ENCODE assay signal across 9 cellular contexts in the genomic region with DNA sequence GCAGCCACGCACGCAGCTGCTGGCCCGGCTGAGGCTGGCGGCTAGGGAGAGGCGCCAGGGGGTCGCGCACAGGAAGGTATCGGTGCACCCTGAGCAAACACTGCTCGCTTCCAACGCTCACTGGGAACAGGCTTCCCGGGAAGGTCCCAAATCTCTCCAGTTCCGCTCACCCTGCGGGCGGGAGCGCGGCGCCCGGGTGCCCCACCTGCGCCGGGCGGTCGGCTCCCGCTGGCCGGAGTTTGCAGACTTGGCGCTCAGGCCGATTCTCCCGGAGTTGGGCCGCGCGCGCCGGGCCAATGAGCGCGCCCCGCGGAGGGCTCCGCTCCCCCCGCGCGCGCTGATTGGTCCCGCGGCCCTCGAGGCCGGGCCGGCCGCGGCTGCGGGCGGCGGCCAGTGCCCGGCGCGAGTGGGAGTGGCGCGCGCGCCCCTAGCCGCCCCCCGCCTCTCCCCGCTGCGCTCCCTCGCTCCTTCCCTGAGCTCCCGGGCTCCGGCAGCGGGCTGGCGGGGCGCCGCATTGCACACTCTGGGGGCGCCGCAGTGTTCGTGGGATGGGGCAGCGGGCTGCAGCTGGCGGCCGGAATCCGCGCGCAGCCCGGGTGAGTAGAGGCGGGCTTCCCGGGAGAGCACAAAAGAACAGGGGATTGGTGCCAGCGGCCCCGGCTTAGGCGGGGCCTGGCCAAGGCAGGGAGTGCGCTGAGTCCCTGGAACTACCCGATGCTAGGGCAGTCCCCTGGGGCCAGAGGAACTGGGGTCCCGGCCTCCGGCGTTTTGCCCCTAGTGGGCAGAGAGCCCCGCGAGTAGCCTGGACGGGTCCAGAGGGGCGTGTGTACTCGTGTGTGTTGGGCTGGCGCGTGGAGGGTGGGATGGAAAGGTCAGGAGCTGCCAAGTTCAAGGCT. TPM values are rescaled to one million over a fixed set of nuclear protein-coding genes. Genes with fewer than 3 reads are reported as not detected.
DNase-seq lines count a peak whose midpoint lies in the region; ATAC-seq and TF ChIP-seq lines count a peak whose summit lies in the region.
"Had no signal": no experiment of that assay in that cellular context is flagged by ENCODE, and none has a peak within 500 bp of the region (broad histone marks: within the 10 kb centered on the region; RNA-seq: fewer than 3 reads in every experiment).

LYPD6 (plus strand) TSS at position 461 of the 896 bp plus-strand sequence. CDS start 107,122 bp downstream, outside the sequence.

- BruUV-seq in Calu3 (replicated peaks; lab: Mats Ljungman, UMichigan): no TSS peak

- no peak for TF ChIP-seq CTCF in Calu3 (IDR thresholded peaks at IDR 0.05; ENCODE audit: unreplicated experiment)
- no peak for TF ChIP-seq CTCF in colonic mucosa (IDR thresholded peaks at IDR 0.05)

- no peaks in the 10 kb centered on the region for H3K4me1 ChIP-seq in colonic mucosa

- peak within 1 kb of the TSS; percentile 70 to 73 for H3K9ac ChIP-seq in colonic mucosa (ENCODE audit: low read depth in 2 of 2, low read length in 2 of 2)

- H3K4me3 Mint-ChIP-seq in Calu3 (ENCODE audit: low read depth, unreplicated experiment): peak within 1 kb of the TSS; percentile 97
- peak within 1 kb of the TSS; percentile 63 to 80 for H3K4me3 Mint-ChIP-seq in stimulated activated naive B cell treated with anti-CD40 and anti-IgM and Interleukin-4, amounts not matched to agents 10 μg/mL and 1 μg/mL and 100 μg/mL, for 72 hours

- no peaks in the 10 kb centered on the region for H3K36me3 ChIP-seq in colonic mucosa

- peak within 1 kb of the TSS; percentile 62 for H3K27ac ChIP-seq in colonic mucosa

- H3K9me3 ChIP-seq in colonic mucosa: no peaks in the 10 kb centered on the region

- DNase-seq in Calu3 (peak; percentile 83), NOMO-1 treated with dmso at 0.1 percent for 144 hours (lab: John Stamatoyannopoulos, UW; ENCODE audit: unreplicated experiment) (peak; percentile 59), colonic mucosa (peak; percentile 79), left lobe of liver (ENCODE audit: low spot score) (peak; percentile 86)
- DNase-seq in stimulated activated naive B cell treated with anti-CD40 and anti-IgM and Interleukin-4, amounts not matched to agents 10 μg/mL and 1 μg/mL and 100 μg/mL, for 72 hours: no peak
- no peak for DNase-seq in central memory CD4-positive, alpha-beta T cell

- intact Hi-C loops in Calu3 (cut with micrococcal nuclease; ENCODE audit: unreplicated experiment) (loop anchor here (5.0 kb wide), 1 partner anchor 313 kb away; no protein-coding TSS in a partner anchor), colonic mucosa (cut with DNase I) (loop anchor here (5.0 kb wide), 1 partner anchor 237 kb away; no protein-coding TSS in a partner anchor)

- peaks cover 8% of the 10 kb centered on the region for H3K4me1 Mint-ChIP-seq in Calu3 (ENCODE audit: low read depth, unreplicated experiment)
- H3K4me1 Mint-ChIP-seq in stimulated activated naive B cell treated with anti-CD40 and anti-IgM and Interleukin-4, amounts not matched to agents 10 μg/mL and 1 μg/mL and 100 μg/mL, for 72 hours: peaks cover 11 to 18% of the 10 kb centered on the region in 2 donors

- peak within 1 kb of the TSS; percentile 85 for H3K27ac Mint-ChIP-seq in Calu3 (ENCODE audit: unreplicated experiment)
- H3K27ac Mint-ChIP-seq in stimulated activated naive B cell treated with anti-CD40 and anti-IgM and Interleukin-4, amounts not matched to agents 10 μg/mL and 1 μg/mL and 100 μg/mL, for 72 hours: no peak within 1 kb of the TSS

- H3K27me3 Mint-ChIP-seq in Calu3 (ENCODE audit: unreplicated experiment): peaks cover 25% of the 10 kb centered on the region
- H3K27me3 Mint-ChIP-seq in stimulated activated naive B cell treated with anti-CD40 and anti-IgM and Interleukin-4, amounts not matched to agents 10 μg/mL and 1 μg/mL and 100 μg/mL, for 72 hours: peaks cover 42 to 71% of the 10 kb centered on the region in 2 donors

- H3K9me3 Mint-ChIP-seq in Calu3 (ENCODE audit: low read depth, unreplicated experiment): no peaks in the 10 kb centered on the region
- no peaks in the 10 kb centered on the region for H3K9me3 Mint-ChIP-seq in stimulated activated naive B cell treated with anti-CD40 and anti-IgM and Interleukin-4, amounts not matched to agents 10 μg/mL and 1 μg/mL and 100 μg/mL, for 72 hours

- H3K27me3 ChIP-seq in colonic mucosa: no peaks in the 10 kb centered on the region

- CTCF ChIA-PET in Calu3 (lab: Charles Lee): interaction anchor here (0.5 kb wide), 1 partner anchor 18 kb away, joined by 5 read pairs; no protein-coding TSS in a partner anchor

- peaks cover 27% of the 10 kb centered on the region for H3K36me3 Mint-ChIP-seq in Calu3 (ENCODE audit: insufficient read depth, unreplicated experiment)
- H3K36me3 Mint-ChIP-seq in stimulated activated naive B cell treated with anti-CD40 and anti-IgM and Interleukin-4, amounts not matched to agents 10 μg/mL and 1 μg/mL and 100 μg/mL, for 72 hours: no peaks in the 10 kb centered on the region

- peak; percentile 90 for ATAC-seq in GM19467 (IDR thresholded peaks at IDR 0.05; ENCODE audit: unreplicated experiment)
- ATAC-seq in HG03521 (IDR thresholded peaks at IDR 0.05; ENCODE audit: unreplicated experiment): peak; percentile 82
- peak; percentile 93 for ATAC-seq in left lobe of liver
- ATAC-seq in stimulated activated naive B cell treated with anti-CD40 and anti-IgM and Interleukin-4, amounts not matched to agents 10 μg/mL and 1 μg/mL and 100 μg/mL, for 72 hours (replicated peaks): peak; percentile 56 to 62

- H3K4me3 ChIP-seq in colonic mucosa: peak within 1 kb of the TSS; percentile 73

RNA-seq across cellular contexts. Expression of gene LYPD6, which starts in this region (rescaled TPM):
- total RNA-seq in Calu3 (2022) (3.4 and 3.9 TPM in 2 replicates), colonic mucosa (1 to 10 TPM; 5.2 to 8.4 TPM), left lobe of liver (0.25 TPM)
- total RNA-seq: T-helper 2 cell treated with Interferon-gamma antibody and Interleukin-4, amounts not matched to agents 100 ng/mL and 5 ng/mL, for 36 hours had no signal

Comparison
In these comparisons a context has a peak if more than half of its experiments do, and no peak if none do; other contexts are left out.
1. Peak in DNase-seq and ATAC-seq in left lobe of liver; RNA of the gene not detected or under 1 TPM.
2. DNase-seq: peak in Calu3 (single experiment), NOMO-1 treated with dmso at 0.1 percent for 144 hours (single experiment) and colonic mucosa (single experiment); none in stimulated activated naive B cell treated with anti-CD40 and anti-IgM and Interleukin-4, amounts not matched to agents 10 μg/mL and 1 μg/mL and 100 μg/mL, for 72 hours (single experiment) and central memory CD4-positive, alpha-beta T cell (single experiment).
3. Peak in every context shown above with its lines, with median percentiles within 50 percentile points of each other: ATAC-seq.